9 cellular contexts compared by ENCODE assay signal in genomic region chr6:27096834-27097511, GRCh38.
DNase-seq lines count a peak whose midpoint lies in the region; ATAC-seq, FAIRE-seq and TF ChIP-seq lines count a peak whose summit lies in the region.
"Had no signal": no experiment of that assay in that cellular context is flagged by ENCODE, and none has a peak within 500 bp of the region (broad histone marks: within the 10 kb centered on the region; RNA-seq: fewer than 3 reads in every experiment).

No MANE protein-coding gene starts in this region.

- no peaks in the 10 kb centered on the region for H3K27me3 Mint-ChIP-seq in Caco-2 (ENCODE audit: insufficient read depth, unreplicated experiment)
- peaks cover 44% of the 10 kb centered on the region for H3K27me3 Mint-ChIP-seq in activated naive CD8-positive, alpha-beta T cell

- H3K4me1 ChIP-seq in Caco-2 (no peaks in the 10 kb centered on the region), HUES6 (ENCODE audit: control insufficient read depth, insufficient read depth, low read length) (no peaks in the 10 kb centered on the region), iPS-18a (ENCODE audit: control insufficient read depth, low read depth, low read length) (no peaks in the 10 kb centered on the region)

- no peak for TF ChIP-seq CTCF in Caco-2 (IDR thresholded peaks at IDR 0.05; ENCODE audit: insufficient read depth in 1 of 2, low read depth in 1 of 2, low read length in 1 of 2, severe bottlenecking in 1 of 2, unreplicated experiment in 1 of 2)

- H3K36me3 Mint-ChIP-seq in Caco-2 (ENCODE audit: insufficient read depth, unreplicated experiment) = peaks cover 12% of the 10 kb centered on the region
- H3K36me3 Mint-ChIP-seq in activated naive CD8-positive, alpha-beta T cell = no peaks in the 10 kb centered on the region

- H3K4me3 Mint-ChIP-seq in Caco-2 (ENCODE audit: unreplicated experiment) = peak overlapping the region; percentile 74
- H3K4me3 Mint-ChIP-seq in activated naive CD8-positive, alpha-beta T cell = peak overlapping the region; percentile 85

- peak overlapping the region; percentile 94 for H3K27ac Mint-ChIP-seq in Caco-2 (ENCODE audit: unreplicated experiment)
- H3K27ac Mint-ChIP-seq in activated naive CD8-positive, alpha-beta T cell = peak overlapping the region; percentile 86

- no peak for ATAC-seq in HG02678 (IDR thresholded peaks at IDR 0.05; ENCODE audit: unreplicated experiment)

- no peaks in the 10 kb centered on the region for H3K27me3 ChIP-seq in Caco-2 (replicated peaks; ENCODE audit: control insufficient read depth, insufficient read depth, low read length)
- H3K27me3 ChIP-seq in HUES6 (ENCODE audit: control insufficient read depth, insufficient read depth, low read length) = peaks cover 17% of the 10 kb centered on the region
- H3K27me3 ChIP-seq in iPS-18a (ENCODE audit: control insufficient read depth, insufficient read depth, low read length) = peaks cover 43% of the 10 kb centered on the region

- peak overlapping the region; percentile 48 for H3K9ac ChIP-seq in HUES6 (ENCODE audit: low read length)
- peak overlapping the region; percentile 50 for H3K9ac ChIP-seq in iPS-18a (ENCODE audit: low read length)
- H3K9ac ChIP-seq: KMS-11 had no signal

- peaks cover 7% of the 10 kb centered on the region for H3K9me3 Mint-ChIP-seq in Caco-2 (ENCODE audit: unreplicated experiment)
- peaks cover 3% of the 10 kb centered on the region for H3K9me3 Mint-ChIP-seq in activated naive CD8-positive, alpha-beta T cell (ENCODE audit: low read depth)

- H3K4me3 ChIP-seq in Caco-2 (ENCODE audit: low read depth, low read length) (peak overlapping the region; percentile 27), HUES6 (ENCODE audit: low read depth, low read length) (peak overlapping the region; percentile 87), iPS-18a (ENCODE audit: low read length) (peak overlapping the region; percentile 82), skin epidermis (peak overlapping the region; percentile 22 to 43 (median 33))

- intact Hi-C loops in Caco-2 (cut with micrococcal nuclease; ENCODE audit: unreplicated experiment) = loop anchor here (2.0 kb wide), 1 partner anchor 30 kb away; no protein-coding TSS in a partner anchor

- H3K9me3 ChIP-seq in Caco-2 (no peaks in the 10 kb centered on the region), HUES6 (ENCODE audit: control insufficient read depth, insufficient read depth, low read depth, low read length) (no peaks in the 10 kb centered on the region), iPS-18a (ENCODE audit: control insufficient read depth, low read depth, low read length) (no peaks in the 10 kb centered on the region)

- no peak for FAIRE-seq in frontal cortex (lab: Jason Lieb, UNC)

- H3K27ac ChIP-seq in HUES6 (ENCODE audit: low read depth, low read length) = no peak overlapping the region
- H3K27ac ChIP-seq in iPS-18a (ENCODE audit: low read length) = no peak overlapping the region
- H3K27ac ChIP-seq in skin epidermis = peak overlapping the region in 1 of 21 experiments; percentile 20
- H3K27ac ChIP-seq: KMS-11 had no signal

- peaks cover 7% of the 10 kb centered on the region for H3K4me1 Mint-ChIP-seq in Caco-2 (ENCODE audit: low read depth, unreplicated experiment)
- H3K4me1 Mint-ChIP-seq in activated naive CD8-positive, alpha-beta T cell (ENCODE audit: low read depth) = peaks cover 13% of the 10 kb centered on the region

- no TSS peak for BruUV-seq in Caco-2 (replicated peaks; lab: Mats Ljungman, UMichigan)

- CTCF ChIA-PET in Caco-2 (lab: Charles Lee) = interaction anchor here (0.6 to 0.7 kb wide), 2 partner anchors 60 to 783 kb away, joined by 3 to 4 read pairs; no protein-coding TSS in a partner anchor

- no peaks in the 10 kb centered on the region for H3K36me3 ChIP-seq in Caco-2 (ENCODE audit: control insufficient read depth, insufficient read depth, low read length)
- H3K36me3 ChIP-seq in HUES6 (ENCODE audit: control insufficient read depth, insufficient read depth, low read length) = no peaks in the 10 kb centered on the region
- H3K36me3 ChIP-seq in iPS-18a (ENCODE audit: control insufficient read depth, low read depth, low read length) = no peaks in the 10 kb centered on the region

- DNase-seq in Caco-2 = peak; percentile 78 to 81
- no peak for DNase-seq in frontal cortex (ENCODE audit: low spot score in 2 of 2)
- DNase-seq in DMS79 treated with DMSO at 0.1 percent for 48 hours (lab: John Stamatoyannopoulos, UW) = no peak

- POLR2A ChIA-PET in Caco-2 (lab: Charles Lee) = no interaction called here

Comparison
In these comparisons a context has a peak if more than half of its experiments do, and no peak if none do; other contexts are left out.
1. DNase-seq: peak in Caco-2 (2 of 2); none in frontal cortex (0 of 2) and DMS79 treated with DMSO at 0.1 percent for 48 hours (single experiment).
2. H3K4me3 ChIP-seq: peak in every context shown above with its lines; median percentile 87 in HUES6; 82 in iPS-18a; 33 in skin epidermis; 27 in Caco-2.